15 cellular contexts compared by ENCODE assay signal in genomic region chr2:29042581-29043075, GRCh38. TPM values are rescaled to one million over a fixed set of nuclear protein-coding genes. Genes with fewer than 3 reads are reported as not detected.
A peak's percentile ranks its signal among the peaks of the same experiment; 100 is the strongest.
DNase-seq lines count a peak whose midpoint lies in the region; ATAC-seq, FAIRE-seq and TF ChIP-seq lines count a peak whose summit lies in the region.
"Had no signal": no experiment of that assay in that cellular context is flagged by ENCODE, and none has a peak within 500 bp of the region (broad histone marks: within the 10 kb centered on the region; RNA-seq: fewer than 3 reads in every experiment).

No MANE protein-coding gene starts in this region.

- CTCF ChIA-PET in AG04450 (lab: Charles Lee), result interaction anchor here (0.8 to 2.3 kb wide), 5 partner anchors 20 to 155 kb away, joined by 3 to 8 read pairs (median 4); no protein-coding TSS in a partner anchor
- CTCF ChIA-PET in K562 (lab: Yijun Ruan, JAX; ENCODE audit: low intra/inter-chr PET ratio), result no interaction called here

- WGBS in K562 (ENCODE audit: insufficient coverage, low coverage, missing lambda C conversion rate), result 9% methylated on average over 9 of the region's 9 CpGs

- DNase-seq in AG04450 (ENCODE audit: low read depth, low spot score) (peak; percentile 46), NCI-H146 (lab: John Stamatoyannopoulos, UW) (peak; percentile 78), K562 (ENCODE audit: extremely low read depth in 1 of 4, low spot score in 3 of 4) (peak in 1 of 4 experiments; percentile 43), lung microvascular endothelial cell (ENCODE audit: low read depth in 2 of 2) (peak; percentile 7 to 45), foreskin melanocyte (no peak), MG63 (no peak), GM10266 (ENCODE audit: extremely low spot score) (no peak), Peyer's patch (no peak)
- DNase-seq: activated T-cell treated with anti-CD3 and anti-CD28 coated beads, Interleukin-2, amount 50 U/mL, for 4 hours; NCI-H1930 had no signal

- TF ChIP-seq POLR2A in K562 (conservative IDR thresholded peaks at IDR 0.05) (no peak), Peyer's patch (IDR thresholded peaks at IDR 0.05) (no peak)

- no peak overlapping the region for H3K4me3 ChIP-seq in AG04450 (ENCODE audit: low read depth, low read length)
- H3K4me3 ChIP-seq in K562, result no peak overlapping the region
- no peak overlapping the region for H3K4me3 ChIP-seq in MG63
- no peak overlapping the region for H3K4me3 ChIP-seq in Peyer's patch
- H3K4me3 ChIP-seq: prostate gland, suprapubic skin had no signal

- no peaks in the 10 kb centered on the region for H3K79me2 ChIP-seq in K562 (ENCODE audit: control insufficient read depth, insufficient read depth, low read length)

- no peak for TF ChIP-seq EP300 in K562 (IDR thresholded peaks at IDR 0.05; ENCODE audit: low read length)

- FAIRE-seq in K562 (lab: Jason Lieb, UNC), result peak; percentile 65

- H3K9me1 ChIP-seq in K562 (ENCODE audit: control insufficient read depth, insufficient read depth, low read length), result no peaks in the 10 kb centered on the region

- H3K9me3 ChIP-seq in AG04450 (ENCODE audit: control insufficient read depth, insufficient read depth, low read length) (no peaks in the 10 kb centered on the region), K562 (replicated peaks; ENCODE audit: control insufficient read depth, insufficient read depth, low read depth, low read length) (no peaks in the 10 kb centered on the region), MG63 (no peaks in the 10 kb centered on the region), Peyer's patch (no peaks in the 10 kb centered on the region)
- H3K9me3 ChIP-seq: prostate gland, suprapubic skin had no signal

- H2AFZ ChIP-seq in K562 (ENCODE audit: low read depth, low read length), result no peak overlapping the region

- H3K9ac ChIP-seq in K562 (ENCODE audit: insufficient read depth in 1 of 2, low read depth in 2 of 2, low read length in 2 of 2), result no peak overlapping the region

- no TSS peak for BruUV-seq in K562 (replicated peaks; lab: Mats Ljungman, UMichigan)

- no peaks in the 10 kb centered on the region for H3K36me3 ChIP-seq in K562 (ENCODE audit: control insufficient read depth, insufficient read depth, low read length)
- H3K36me3 ChIP-seq in MG63, result no peaks in the 10 kb centered on the region
- no peaks in the 10 kb centered on the region for H3K36me3 ChIP-seq in Peyer's patch
- H3K36me3 ChIP-seq: prostate gland, suprapubic skin had no signal

- H3K4me1 ChIP-seq in K562 (replicated peaks in 1 of 2; ENCODE audit: control insufficient read depth in 2 of 2, insufficient read depth in 2 of 2, low read length in 2 of 2) (no peaks in the 10 kb centered on the region; a peak in 1 of 5 replicates), Peyer's patch (no peaks in the 10 kb centered on the region)

- TF ChIP-seq CTCF in AG04450 (IDR thresholded peaks at IDR 0.05; ENCODE audit: low read depth, low read length) (peak; percentile 10; the same call in 1 of the 2 replicates), K562 (IDR thresholded peaks at IDR 0.05 in 2 of 3, conservative IDR thresholded peaks at IDR 0.05 in 1 of 3; ENCODE audit: insufficient read depth in 2 of 3, low read depth in 1 of 3, low read length in 3 of 3) (no peak), GM10266 (IDR thresholded peaks at IDR 0.05; ENCODE audit: control insufficient read depth, insufficient read depth, low read depth, missing control alignments) (no peak), Peyer's patch (IDR thresholded peaks at IDR 0.05) (no peak)

- ATAC-seq in K562, result peak; percentile 77
- ATAC-seq: activated T-cell treated with anti-CD3 and anti-CD28 coated beads, Interleukin-2, amount 50 U/mL, for 4 hours had no signal

- no peak for TF ChIP-seq RAD21 in K562 (CRISPR knock-in tag; conservative IDR thresholded peaks at IDR 0.05 in 1 of 2, IDR thresholded peaks at IDR 0.05 in 1 of 2)

- in situ Hi-C loops in K562 (cut with MboI), result no loop called here

- POLR2A ChIA-PET in AG04450 (lab: Yijun Ruan, JAX) (interaction anchor here (0.6 to 1.3 kb wide), 3 partner anchors 52 to 78 kb away, joined by 3 to 10 read pairs (median 4); no protein-coding TSS in a partner anchor), K562 (lab: Yijun Ruan, JAX) (interaction anchor here (0.6 to 0.9 kb wide), 3 partner anchors 16 to 73 kb away, joined by 3 read pairs; partner anchors contain the start of gene PCARE)

- H3K27me3 ChIP-seq in AG04450 (ENCODE audit: control insufficient read depth, insufficient read depth, low read length) (peaks cover 4% of the 10 kb centered on the region), K562 (ENCODE audit: control insufficient read depth in 2 of 2, insufficient read depth in 2 of 2, low read length in 2 of 2) (peaks cover 15 to 44% of the 10 kb centered on the region in 2 experiments; a peak in 4 of 5 replicates), MG63 (no peaks in the 10 kb centered on the region), Peyer's patch (no peaks in the 10 kb centered on the region)
- H3K27me3 ChIP-seq: suprapubic skin had no signal

- H3K27ac ChIP-seq in AG04450 (ENCODE audit: low read depth, low read length) (peak overlapping the region; percentile 70), K562 (ENCODE audit: extremely low read depth, low read depth, low read length) (no peak overlapping the region), Peyer's patch (no peak overlapping the region)
- H3K27ac ChIP-seq: prostate gland, suprapubic skin, VCaP had no signal

- intact Hi-C loops in K562 (cut with micrococcal nuclease), result no loop called here

- no peaks in the 10 kb centered on the region for H4K20me1 ChIP-seq in K562 (replicated peaks; ENCODE audit: control insufficient read depth, insufficient read depth, low read length)

- no peak overlapping the region for H3K4me2 ChIP-seq in K562 (ENCODE audit: insufficient read depth, low read length)

TF ChIP-seq in K562, 482 proteins besides CTCF, POLR2A, EP300 and RAD21 (continues in another document):
- TF ChIP-seq ZNF740 (CRISPR knock-in tag; IDR thresholded peaks at IDR 0.05) (no peak), ZNF740 (tag; IDR thresholded peaks at IDR 0.05) (peak in 1 of 2 experiments; percentile 61; a peak in 1 of 4 replicates), FUS (optimal IDR thresholded peaks at IDR 0.05; ENCODE audit: low read depth, low read length) (no peak), ZNF239 (CRISPR knock-in tag; IDR thresholded peaks at IDR 0.05) (0 out of 2 replicates have a peak, but pooled peaks have one; percentile 17), KDM4B (IDR thresholded peaks at IDR 0.05; ENCODE audit: borderline replicate concordance in 2 of 2, low read depth in 1 of 2) (no peak), TOE1 (IDR thresholded peaks at IDR 0.05; ENCODE audit: borderline replicate concordance) (no peak), TOE1 (CRISPR knock-in tag; IDR thresholded peaks at IDR 0.05; ENCODE audit: borderline replicate concordance, low read depth) (no peak), MAFG (tag; conservative IDR thresholded peaks at IDR 0.05) (peak; percentile 95), ZNF512 (tag; IDR thresholded peaks at IDR 0.05) (no peak), SMAD4 (CRISPR knock-in tag; conservative IDR thresholded peaks at IDR 0.05) (0 out of 2 replicates have a peak, but pooled peaks have one; percentile 19), MIER1 (IDR thresholded peaks at IDR 0.05; ENCODE audit: low read depth) (no peak)

RNA-seq across cellular contexts. Expression of gene PCARE, which starts 31.7 kb away (rescaled TPM):
- polyA plus RNA-seq in AG04450 (2011; rRNA removed), result not detected in 2 replicates
- not detected in 2 replicates for polyA minus RNA-seq in AG04450 (2011; rRNA and poly(A)+ RNA removed)
- total RNA-seq in K562 (2011; cell fraction: chromatin; rRNA removed; ENCODE audit: low replicate concordance), result not detected in 2 replicates
- not detected in 2 replicates for total RNA-seq in K562 (2011; cell fraction: nucleolus; rRNA removed)
- not detected in 2 replicates for total RNA-seq in K562 (2011; cell fraction: nucleoplasm; rRNA removed)
- not detected in 2 replicates for total RNA-seq in K562 (2014; rRNA removed)
- total RNA-seq in K562 (2014; rRNA removed; fragmentation: Illumina TruSeq; extraction: Trizol), result not detected in 2 replicates
- not detected in 2 replicates for total RNA-seq in K562 (2015; rRNA removed; fragmentation: Illumina TruSeq; extraction: Trizol)
- not detected in 2 replicates for total RNA-seq in K562 (2021)
- not detected in 2 replicates for polyA plus RNA-seq in K562 (2011; rRNA removed)
- polyA plus RNA-seq in K562 (2011; cell fraction: cytosol; rRNA removed), result not detected in 2 replicates
- not detected in 2 replicates for polyA plus RNA-seq in K562 (2011; cell fraction: nucleus; rRNA removed)
- not detected in 2 replicates for polyA plus RNA-seq in K562 (2012)
- not detected in 2 replicates for polyA plus RNA-seq in K562 (2014; fragmentation: Illumina TruSeq; extraction: Trizol)
- not detected for polyA plus RNA-seq in K562 (2014; fragmentation: Nextera tagmentation; extraction: Ambion mirVana)
- not detected in 2 replicates for polyA plus RNA-seq in K562 (2014; rRNA removed)
- polyA minus RNA-seq in K562 (2011; rRNA and poly(A)+ RNA removed), result not detected in 2 replicates
- not detected in 2 replicates for polyA minus RNA-seq in K562 (2011; cell fraction: cytosol; rRNA and poly(A)+ RNA removed)
- polyA minus RNA-seq in K562 (2011; cell fraction: nucleus; rRNA and poly(A)+ RNA removed), result not detected in 2 replicates
- total RNA-seq in lung microvascular endothelial cell, result not detected in 2 replicates
- not detected in 2 replicates for total RNA-seq in MG63 (2014; rRNA removed; shearing (Covaris generic); ENCODE audit: low replicate concordance)
- total RNA-seq in Peyer's patch, result not detected
- total RNA-seq: activated T-cell treated with anti-CD3 and anti-CD28 coated beads, Interleukin-2, amount 50 U/mL, for 4 hours; bronchial epithelial cell; kidney epithelial cell; prostate gland had no signal

Comparison
In these comparisons a context has a peak if more than half of its experiments do, and no peak if none do; other contexts are left out.
1. DNase-seq: peak in AG04450 (single experiment), NCI-H146 (single experiment) and lung microvascular endothelial cell (2 of 2); none in foreskin melanocyte (single experiment), MG63 (single experiment), GM10266 (single experiment) and Peyer's patch (0 of 3).